1 cellular context compared by ENCODE assay signal in genomic region chr3:177359601-177360357, GRCh38.
TF ChIP-seq lines count a peak whose summit lies in the region.

No MANE protein-coding gene starts in this region.

TF ChIP-seq in K562, 482 proteins besides CTCF, POLR2A, EP300 and RAD21 (continued from another document and continues in another):
- no peak for TF ChIP-seq SMAD2 (IDR thresholded peaks at IDR 0.05; ENCODE audit: low read depth, low read length)
- no peak for TF ChIP-seq ZNF780A (CRISPR knock-in tag; IDR thresholded peaks at IDR 0.05)
- peak; percentile 71 for TF ChIP-seq FIP1L1 (IDR thresholded peaks at IDR 0.05; ENCODE audit: low read depth, low read length, poor library complexity, severe bottlenecking)
- 0 out of 2 replicates have a peak, but pooled peaks have one; percentile 58 for TF ChIP-seq NBN (IDR thresholded peaks at IDR 0.05; ENCODE audit: low read depth)
- TF ChIP-seq ZNF398 (CRISPR knock-in tag; IDR thresholded peaks at IDR 0.05), result no peak
- TF ChIP-seq GTF2A2 (tag; IDR thresholded peaks at IDR 0.05), result no peak
- no peak for TF ChIP-seq OTX1 (CRISPR knock-in tag; IDR thresholded peaks at IDR 0.05)
- no peak for TF ChIP-seq SMARCB1 (IDR thresholded peaks at IDR 0.05; ENCODE audit: insufficient read length, low read depth)
- TF ChIP-seq U2AF1 (optimal IDR thresholded peaks at IDR 0.05; ENCODE audit: low read depth, low read length), result no peak
- TF ChIP-seq RAD51 (IDR thresholded peaks at IDR 0.05; ENCODE audit: borderline replicate concordance, low read depth), result peak; percentile 21; the same call in 1 of the 2 replicates
- peak; percentile 96 for TF ChIP-seq ZBTB7A (IDR thresholded peaks at IDR 0.05; ENCODE audit: borderline replicate concordance, control insufficient read depth, low read depth, low read length)
- no peak for TF ChIP-seq ZNF347 (CRISPR knock-in tag; IDR thresholded peaks at IDR 0.05; ENCODE audit: low read depth)
- TF ChIP-seq CGGBP1 (CRISPR knock-in tag; IDR thresholded peaks at IDR 0.05), result peak; percentile 90; the same call in 1 of the 2 replicates
- TF ChIP-seq SRSF7 (optimal IDR thresholded peaks at IDR 0.05; ENCODE audit: low read depth, low read length), result no peak
- TF ChIP-seq ZNF197 (CRISPR knock-in tag; IDR thresholded peaks at IDR 0.05; ENCODE audit: low read depth), result peak; percentile 76
- TF ChIP-seq MECOM (CRISPR knock-in tag; IDR thresholded peaks at IDR 0.05), result no peak
- TF ChIP-seq ID3 (CRISPR knock-in tag; IDR thresholded peaks at IDR 0.05), result no peak
- peak; percentile 45; the same call in 1 of the 2 replicates for TF ChIP-seq ID3 (tag; IDR thresholded peaks at IDR 0.05)
- TF ChIP-seq TOE1 (IDR thresholded peaks at IDR 0.05; ENCODE audit: borderline replicate concordance), result peak; percentile 91
- TF ChIP-seq TOE1 (CRISPR knock-in tag; IDR thresholded peaks at IDR 0.05; ENCODE audit: borderline replicate concordance, low read depth), result no peak
- TF ChIP-seq HSF4 (CRISPR knock-in tag; IDR thresholded peaks at IDR 0.05; ENCODE audit: borderline replicate concordance), result no peak
- peak; percentile 73; the same call in 1 of the 2 replicates for TF ChIP-seq ZBTB1 (CRISPR knock-in tag; IDR thresholded peaks at IDR 0.05; ENCODE audit: borderline replicate concordance, low read depth)
- TF ChIP-seq RBM25 (IDR thresholded peaks at IDR 0.05; ENCODE audit: low read depth, low read length, severe bottlenecking), result peak; percentile 24
- TF ChIP-seq RNF219 (CRISPR knock-in tag; IDR thresholded peaks at IDR 0.05), result no peak
- TF ChIP-seq ELF4 (CRISPR knock-in tag; IDR thresholded peaks at IDR 0.05), result no peak
- TF ChIP-seq ZNF3 (CRISPR knock-in tag; IDR thresholded peaks at IDR 0.05), result no peak
- TF ChIP-seq CCAR2 (IDR thresholded peaks at IDR 0.05; ENCODE audit: low read depth, low read length), result no peak
- no peak for TF ChIP-seq HMG20A (CRISPR knock-in tag; conservative IDR thresholded peaks at IDR 0.05)
- peak; percentile 94; the same call in 1 of the 2 replicates for TF ChIP-seq CBX5 (IDR thresholded peaks at IDR 0.05; ENCODE audit: borderline replicate concordance, low read depth)
- peak; percentile 82; the same call in 1 of the 2 replicates for TF ChIP-seq RB1 (IDR thresholded peaks at IDR 0.05; ENCODE audit: low read depth)
- peak; percentile 28 for TF ChIP-seq RBM22 (IDR thresholded peaks at IDR 0.05; ENCODE audit: low read depth, low read length, poor library complexity, severe bottlenecking)
- no peak for TF ChIP-seq NR3C1 (CRISPR knock-in tag; IDR thresholded peaks at IDR 0.05)
- no peak for TF ChIP-seq MCM7 (IDR thresholded peaks at IDR 0.05)
- no peak for TF ChIP-seq ZNF121 (CRISPR knock-in tag; conservative IDR thresholded peaks at IDR 0.05)
- TF ChIP-seq IRF2 (CRISPR knock-in tag; IDR thresholded peaks at IDR 0.05), result no peak
- TF ChIP-seq ZNF124 (CRISPR knock-in tag; IDR thresholded peaks at IDR 0.05), result no peak
- TF ChIP-seq SAFB2 (IDR thresholded peaks at IDR 0.05; ENCODE audit: borderline replicate concordance, low read depth, low read length, severe bottlenecking), result no peak
- TF ChIP-seq SMAD3 (CRISPR knock-in tag; conservative IDR thresholded peaks at IDR 0.05), result peak; percentile 28; the same call in 1 of the 2 replicates
- TF ChIP-seq, protein P1, sequence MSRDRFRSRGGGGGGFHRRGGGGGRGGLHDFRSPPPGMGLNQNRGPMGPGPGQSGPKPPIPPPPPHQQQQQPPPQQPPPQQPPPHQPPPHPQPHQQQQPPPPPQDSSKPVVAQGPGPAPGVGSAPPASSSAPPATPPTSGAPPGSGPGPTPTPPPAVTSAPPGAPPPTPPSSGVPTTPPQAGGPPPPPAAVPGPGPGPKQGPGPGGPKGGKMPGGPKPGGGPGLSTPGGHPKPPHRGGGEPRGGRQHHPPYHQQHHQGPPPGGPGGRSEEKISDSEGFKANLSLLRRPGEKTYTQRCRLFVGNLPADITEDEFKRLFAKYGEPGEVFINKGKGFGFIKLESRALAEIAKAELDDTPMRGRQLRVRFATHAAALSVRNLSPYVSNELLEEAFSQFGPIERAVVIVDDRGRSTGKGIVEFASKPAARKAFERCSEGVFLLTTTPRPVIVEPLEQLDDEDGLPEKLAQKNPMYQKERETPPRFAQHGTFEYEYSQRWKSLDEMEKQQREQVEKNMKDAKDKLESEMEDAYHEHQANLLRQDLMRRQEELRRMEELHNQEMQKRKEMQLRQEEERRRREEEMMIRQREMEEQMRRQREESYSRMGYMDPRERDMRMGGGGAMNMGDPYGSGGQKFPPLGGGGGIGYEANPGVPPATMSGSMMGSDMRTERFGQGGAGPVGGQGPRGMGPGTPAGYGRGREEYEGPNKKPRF (IDR thresholded peaks at IDR 0.05; ENCODE audit: low read depth, low read length), result no peak
- TF ChIP-seq HIVEP1 (CRISPR knock-in tag; IDR thresholded peaks at IDR 0.05), result no peak
- TF ChIP-seq ZBTB34 (CRISPR knock-in tag; IDR thresholded peaks at IDR 0.05), result no peak
- no peak for TF ChIP-seq ARHGAP35 (IDR thresholded peaks at IDR 0.05; ENCODE audit: partially characterized antibody)
- TF ChIP-seq ZBTB17 (CRISPR knock-in tag; IDR thresholded peaks at IDR 0.05), result no peak
- TF ChIP-seq SMARCC2 (IDR thresholded peaks at IDR 0.05; ENCODE audit: low read depth), result no peak
- peak; percentile 86 for TF ChIP-seq SOX6 (IDR thresholded peaks at IDR 0.05)
- no peak for TF ChIP-seq U2AF2 (optimal IDR thresholded peaks at IDR 0.05; ENCODE audit: low read depth, low read length)
- TF ChIP-seq, protein P2, sequence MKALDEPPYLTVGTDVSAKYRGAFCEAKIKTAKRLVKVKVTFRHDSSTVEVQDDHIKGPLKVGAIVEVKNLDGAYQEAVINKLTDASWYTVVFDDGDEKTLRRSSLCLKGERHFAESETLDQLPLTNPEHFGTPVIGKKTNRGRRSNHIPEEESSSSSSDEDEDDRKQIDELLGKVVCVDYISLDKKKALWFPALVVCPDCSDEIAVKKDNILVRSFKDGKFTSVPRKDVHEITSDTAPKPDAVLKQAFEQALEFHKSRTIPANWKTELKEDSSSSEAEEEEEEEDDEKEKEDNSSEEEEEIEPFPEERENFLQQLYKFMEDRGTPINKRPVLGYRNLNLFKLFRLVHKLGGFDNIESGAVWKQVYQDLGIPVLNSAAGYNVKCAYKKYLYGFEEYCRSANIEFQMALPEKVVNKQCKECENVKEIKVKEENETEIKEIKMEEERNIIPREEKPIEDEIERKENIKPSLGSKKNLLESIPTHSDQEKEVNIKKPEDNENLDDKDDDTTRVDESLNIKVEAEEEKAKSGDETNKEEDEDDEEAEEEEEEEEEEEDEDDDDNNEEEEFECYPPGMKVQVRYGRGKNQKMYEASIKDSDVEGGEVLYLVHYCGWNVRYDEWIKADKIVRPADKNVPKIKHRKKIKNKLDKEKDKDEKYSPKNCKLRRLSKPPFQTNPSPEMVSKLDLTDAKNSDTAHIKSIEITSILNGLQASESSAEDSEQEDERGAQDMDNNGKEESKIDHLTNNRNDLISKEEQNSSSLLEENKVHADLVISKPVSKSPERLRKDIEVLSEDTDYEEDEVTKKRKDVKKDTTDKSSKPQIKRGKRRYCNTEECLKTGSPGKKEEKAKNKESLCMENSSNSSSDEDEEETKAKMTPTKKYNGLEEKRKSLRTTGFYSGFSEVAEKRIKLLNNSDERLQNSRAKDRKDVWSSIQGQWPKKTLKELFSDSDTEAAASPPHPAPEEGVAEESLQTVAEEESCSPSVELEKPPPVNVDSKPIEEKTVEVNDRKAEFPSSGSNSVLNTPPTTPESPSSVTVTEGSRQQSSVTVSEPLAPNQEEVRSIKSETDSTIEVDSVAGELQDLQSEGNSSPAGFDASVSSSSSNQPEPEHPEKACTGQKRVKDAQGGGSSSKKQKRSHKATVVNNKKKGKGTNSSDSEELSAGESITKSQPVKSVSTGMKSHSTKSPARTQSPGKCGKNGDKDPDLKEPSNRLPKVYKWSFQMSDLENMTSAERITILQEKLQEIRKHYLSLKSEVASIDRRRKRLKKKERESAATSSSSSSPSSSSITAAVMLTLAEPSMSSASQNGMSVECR (CRISPR knock-in tag; IDR thresholded peaks at IDR 0.05), result no peak
- TF ChIP-seq THRA (IDR thresholded peaks at IDR 0.05), result no peak
- TF ChIP-seq NFYB (IDR thresholded peaks at IDR 0.05; ENCODE audit: extremely low read depth, insufficient read length), result no peak
- no peak for TF ChIP-seq GTF2F1 (IDR thresholded peaks at IDR 0.05; ENCODE audit: low read depth, low read length)
- TF ChIP-seq TARDBP (IDR thresholded peaks at IDR 0.05), result no peak; the same call in 1 of the 2 replicates
- no peak for TF ChIP-seq TCF7L2 (IDR thresholded peaks at IDR 0.05; ENCODE audit: low read depth, low read length)
- TF ChIP-seq HDGF (IDR thresholded peaks at IDR 0.05), result no peak
- TF ChIP-seq DDX20 (tag; IDR thresholded peaks at IDR 0.05; ENCODE audit: low read depth), result no peak
- peak; percentile 64; the same call in 1 of the 2 replicates for TF ChIP-seq ZNF134 (CRISPR knock-in tag; conservative IDR thresholded peaks at IDR 0.05)
